ENCODE assay signal across 11 cellular contexts in the genomic region with DNA sequence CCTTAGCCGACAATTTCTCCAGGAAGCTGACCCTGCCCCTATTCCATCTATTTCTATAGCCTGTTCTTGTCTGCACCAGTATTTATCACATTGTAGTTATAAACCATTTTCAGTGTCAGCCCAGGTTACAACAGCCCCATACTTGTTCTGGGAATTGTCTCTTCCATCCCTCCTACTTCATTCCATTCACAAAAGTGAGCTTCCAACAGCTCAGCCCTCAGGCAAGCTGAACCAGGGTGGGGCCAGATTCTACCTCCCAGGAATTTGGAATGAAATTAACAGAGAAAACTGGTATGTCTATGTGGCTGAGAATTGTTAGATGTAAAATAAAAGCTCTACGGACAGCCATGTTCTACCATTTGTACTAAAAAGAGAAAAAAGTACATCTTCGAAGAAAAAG.
"Had no signal": no experiment of that assay in that cellular context is flagged by ENCODE, and none has a peak within 500 bp of the region (broad histone marks: within the 10 kb centered on the region; RNA-seq: fewer than 3 reads in every experiment).

No MANE protein-coding gene starts in this region.

- H3K4me1 Mint-ChIP-seq: stimulated activated effector memory CD8-positive, alpha-beta T cell treated with anti-CD3 and anti-CD28 coated beads, Interleukin-12 subunit alpha, Interleukin-12 subunit beta, amount 100 ng/mL, for 72 hours had no signal

- H3K27ac Mint-ChIP-seq: activated CD4-positive, alpha-beta T cell treated with anti-CD3 and anti-CD28 coated beads, Interleukin-2, amount 10 ng/mL, durations not matched to agents 24 days and 14 days; activated naive CD4-positive, alpha-beta T cell treated with anti-CD3 and anti-CD28 coated beads for 36 hours; stimulated activated effector memory CD8-positive, alpha-beta T cell treated with anti-CD3 and anti-CD28 coated beads, Interleukin-12 subunit alpha, Interleukin-12 subunit beta, amount 100 ng/mL, for 72 hours had no signal

- H3K36me3 Mint-ChIP-seq: stimulated activated effector memory CD8-positive, alpha-beta T cell treated with anti-CD3 and anti-CD28 coated beads, Interleukin-12 subunit alpha, Interleukin-12 subunit beta, amount 100 ng/mL, for 72 hours had no signal

- H3K27me3 Mint-ChIP-seq: activated CD4-positive, alpha-beta T cell treated with anti-CD3 and anti-CD28 coated beads, Interleukin-2, amount 10 ng/mL, durations not matched to agents 24 days and 14 days had no signal

- H3K9me3 Mint-ChIP-seq: activated CD4-positive, alpha-beta T cell treated with anti-CD3 and anti-CD28 coated beads, Interleukin-2, amount 10 ng/mL, durations not matched to agents 24 days and 14 days; activated naive CD4-positive, alpha-beta T cell treated with anti-CD3 and anti-CD28 coated beads for 36 hours; stimulated activated effector memory CD8-positive, alpha-beta T cell treated with anti-CD3 and anti-CD28 coated beads, Interleukin-12 subunit alpha, Interleukin-12 subunit beta, amount 100 ng/mL, for 72 hours had no signal

- H3K36me3 ChIP-seq: heart left ventricle, upper lobe of left lung had no signal

- H3K4me3 ChIP-seq: heart left ventricle, skin epidermis, upper lobe of left lung had no signal

- H3K4me1 ChIP-seq: upper lobe of left lung had no signal

- ATAC-seq: heart left ventricle; left ventricle myocardium superior; stimulated activated effector memory CD8-positive, alpha-beta T cell treated with anti-CD3 and anti-CD28 coated beads, Interleukin-12 subunit alpha, Interleukin-12 subunit beta, amount 100 ng/mL, for 72 hours had no signal

- H3K4me3 Mint-ChIP-seq: activated CD4-positive, alpha-beta T cell treated with anti-CD3 and anti-CD28 coated beads, Interleukin-2, amount 10 ng/mL, durations not matched to agents 24 days and 14 days; activated naive CD4-positive, alpha-beta T cell treated with anti-CD3 and anti-CD28 coated beads for 36 hours; stimulated activated effector memory CD8-positive, alpha-beta T cell treated with anti-CD3 and anti-CD28 coated beads, Interleukin-12 subunit alpha, Interleukin-12 subunit beta, amount 100 ng/mL, for 72 hours had no signal

- H3K27me3 ChIP-seq: heart left ventricle, upper lobe of left lung had no signal

- DNase-seq: activated CD4-positive, alpha-beta T cell treated with anti-CD3 and anti-CD28 coated beads, Interleukin-2, amount 10 ng/mL, durations not matched to agents 24 days and 14 days; activated CD8-positive, alpha-beta memory T cell treated with anti-CD3 and anti-CD28 coated beads for 24 hours; activated naive CD4-positive, alpha-beta T cell treated with anti-CD3 and anti-CD28 coated beads for 36 hours; heart left ventricle; kidney; left ventricle myocardium superior; T1000; upper lobe of left lung had no signal

- H3K27ac ChIP-seq: heart left ventricle, skin epidermis, upper lobe of left lung, VCaP had no signal

- H3K9me3 ChIP-seq: heart left ventricle, upper lobe of left lung had no signal
